ENCODE assay signal across 20 cellular contexts in the genomic region with DNA sequence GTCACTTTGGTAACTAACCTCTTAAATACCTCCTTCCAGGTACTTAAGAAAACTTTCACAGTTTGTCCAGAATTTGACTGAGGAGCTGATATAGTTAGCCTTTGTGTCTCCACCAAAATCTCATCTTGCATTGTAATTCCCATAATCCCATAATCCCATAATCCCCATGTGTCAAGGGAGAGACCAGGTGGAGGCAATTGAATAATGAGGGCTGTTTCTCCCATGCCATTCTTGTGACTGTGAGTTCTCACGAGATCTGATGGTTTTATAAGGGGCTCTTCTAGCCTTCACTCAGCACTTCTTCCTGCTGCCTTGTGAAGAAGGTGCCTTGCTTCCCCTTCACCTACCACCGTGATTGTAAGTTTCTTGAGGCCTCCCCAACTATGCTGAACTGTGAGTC. TPM values are rescaled to one million over a fixed set of nuclear protein-coding genes. Genes with fewer than 3 reads are reported as not detected.
DNase-seq lines count a peak whose midpoint lies in the region; ATAC-seq and TF ChIP-seq lines count a peak whose summit lies in the region.
"Had no signal": no experiment of that assay in that cellular context is flagged by ENCODE, and none has a peak within 500 bp of the region (broad histone marks: within the 10 kb centered on the region; RNA-seq: fewer than 3 reads in every experiment).

No MANE protein-coding gene starts in this region.

- no peaks in the 10 kb centered on the region for H3K9me2 ChIP-seq in hepatocyte (replicated peaks; ENCODE audit: insufficient read depth)

- no peaks in the 10 kb centered on the region for H3K9me3 ChIP-seq in SJCRH30 (replicated peaks)
- H3K9me3 ChIP-seq in hepatocyte (ENCODE audit: low read depth), result no peaks in the 10 kb centered on the region
- H3K9me3 ChIP-seq: BE2C had no signal

- intact Hi-C loops in sciatic nerve (cut with DNase I), result no loop called here

- no peak for TF ChIP-seq CTCF in hepatocyte (IDR thresholded peaks at IDR 0.05; ENCODE audit: poor library complexity)

- ATAC-seq in sciatic nerve, result no peak
- ATAC-seq in GM21737 (IDR thresholded peaks at IDR 0.05; ENCODE audit: unreplicated experiment), result no peak

- H2AFZ ChIP-seq in hepatocyte, result no peak overlapping the region
- H2AFZ ChIP-seq: GM23248 had no signal

- no peak overlapping the region for H3K4me3 ChIP-seq in SJCRH30
- no peak overlapping the region for H3K4me3 ChIP-seq in hepatocyte
- H3K4me3 ChIP-seq: GM23248 had no signal

- no peaks in the 10 kb centered on the region for H3K36me3 ChIP-seq in SJCRH30
- H3K36me3 ChIP-seq in hepatocyte (replicated peaks; ENCODE audit: insufficient read depth, low read depth), result no peaks in the 10 kb centered on the region
- H3K36me3 ChIP-seq: BE2C had no signal

- H3K27ac ChIP-seq in SJCRH30 (no peak overlapping the region), hepatocyte (no peak overlapping the region)
- H3K27ac ChIP-seq: GM23248, HL-60 had no signal

- no peaks in the 10 kb centered on the region for H3K79me2 ChIP-seq in hepatocyte

- H3K27me3 ChIP-seq in SJCRH30 (no peaks in the 10 kb centered on the region; the same call in 1 of the 2 replicates), hepatocyte (peaks cover 3% of the 10 kb centered on the region)

- H3K4me1 ChIP-seq in SJCRH30 (peaks cover 6% of the 10 kb centered on the region), hepatocyte (ENCODE audit: insufficient read depth) (no peaks in the 10 kb centered on the region)
- H3K4me1 ChIP-seq: BE2C had no signal

- no peak overlapping the region for H3K4me2 ChIP-seq in hepatocyte

- WGBS in hepatocyte (ENCODE audit: low lambda C conversion rate, missing lambda C conversion rate), result 54% methylated on average over 2 of the region's 2 CpGs

- H4K20me1 ChIP-seq in hepatocyte (ENCODE audit: insufficient read depth, poor library complexity, severe bottlenecking), result no peaks in the 10 kb centered on the region

- DNase-seq in NCI-H524 (lab: John Stamatoyannopoulos, UW) (peak; percentile 99), SJCRH30 (peak; percentile 4 to 58), myocyte (ENCODE audit: low read depth) (peak; percentile 4), sciatic nerve (ENCODE audit: low spot score) (no peak), hepatocyte (ENCODE audit: low spot score) (no peak)
- DNase-seq: ACHN; BE2C; C1 segment of cervical spinal cord; CD4-positive, CD25-positive, alpha-beta regulatory T cell; CD8-positive, alpha-beta memory T cell; COR-L47; DMS153; DMS79; GDM1; GM23248; HCEC 1CT; HFFc6 had no signal

RNA-seq across cellular contexts. Expression of a gene that starts 7.8 kb away (rescaled TPM):
- total RNA-seq in SJCRH30 (2014; rRNA removed; shearing (Covaris generic)), result 5.5 and 6.7 TPM in 2 replicates
- total RNA-seq in myocyte (1.5 and 2.5 TPM in 2 replicates), sciatic nerve (40.5 TPM), hepatocyte (2.7 and 3.3 TPM in 2 replicates)
- 2.0 TPM for polyA plus RNA-seq in myocyte (2012)
- 1.4 and 1.7 TPM in 2 replicates for polyA plus RNA-seq in hepatocyte
- total RNA-seq: HFFc6, HT1080 had no signal
- polyA plus RNA-seq: CD4-positive, CD25-positive, alpha-beta regulatory T cell; CD8-positive, alpha-beta memory T cell had no signal

Comparison
In these comparisons a context has a peak if more than half of its experiments do, and no peak if none do; other contexts are left out.
1. DNase-seq: peak in NCI-H524 (2 of 2), SJCRH30 (2 of 2) and myocyte (single experiment); none in sciatic nerve (single experiment) and hepatocyte (single experiment).